In genomic region chr19:35166100-35167063, GRCh38 we compare ENCODE assay signal across 15 cellular contexts. TPM values are rescaled to one million over a fixed set of nuclear protein-coding genes. Genes with fewer than 3 reads are reported as not detected.
DNase-seq lines count a peak whose midpoint lies in the region; ATAC-seq, FAIRE-seq and TF ChIP-seq lines count a peak whose summit lies in the region.
"Had no signal": no experiment of that assay in that cellular context is flagged by ENCODE, and none has a peak within 500 bp of the region (broad histone marks: within the 10 kb centered on the region; RNA-seq: fewer than 3 reads in every experiment).

No MANE protein-coding gene starts in this region.

- H3K9ac ChIP-seq in OCI-LY3 (ENCODE audit: low read length) (no peak overlapping the region; the same call in 1 of the 2 replicates), K562 (ENCODE audit: insufficient read depth in 1 of 2, low read depth in 2 of 2, low read length in 2 of 2) (peak overlapping the region; percentile 58 to 59; a peak in 3 of 4 replicates)

- H3K4me3 ChIP-seq in OCI-LY3 (ENCODE audit: low read length) (peak overlapping the region; percentile 21; the same call in 1 of the 2 replicates), K562 (no peak overlapping the region), mucosa of descending colon (no peak overlapping the region)
- H3K4me3 ChIP-seq: transverse colon had no signal

- H2AFZ ChIP-seq in OCI-LY3 (ENCODE audit: low read depth, low read length) (no peak overlapping the region), K562 (ENCODE audit: low read depth, low read length) (peak overlapping the region; percentile 6; the same call in 1 of the 2 replicates)

- H4K20me1 ChIP-seq in OCI-LY3 (ENCODE audit: insufficient read depth, low read length), result no peaks in the 10 kb centered on the region
- H4K20me1 ChIP-seq in K562 (replicated peaks; ENCODE audit: control insufficient read depth, insufficient read depth, low read length), result no peaks in the 10 kb centered on the region

- H3K27ac ChIP-seq in OCI-LY3 (ENCODE audit: low read length) (peak overlapping the region; percentile 82), K562 (ENCODE audit: extremely low read depth, low read depth, low read length) (peak overlapping the region; percentile 77)
- H3K27ac ChIP-seq: 22Rv1 had no signal

- peaks cover 91% of the 10 kb centered on the region for H3K36me3 Mint-ChIP-seq in T-helper 2 cell treated with Interferon-gamma antibody and Interleukin-4, amounts not matched to agents 5 μg/mL and 100 μg/mL, for 36 hours (ENCODE audit: low read depth)
- peaks cover 59% of the 10 kb centered on the region for H3K36me3 Mint-ChIP-seq in nephron progenitor cell (ENCODE audit: low read depth)

- H3K79me2 ChIP-seq in OCI-LY3 (ENCODE audit: low read length) (no peaks in the 10 kb centered on the region), K562 (ENCODE audit: control insufficient read depth, insufficient read depth, low read length) (peaks cover 37% of the 10 kb centered on the region)

- H3K27me3 ChIP-seq in OCI-LY3 (ENCODE audit: low read depth, low read length) (no peaks in the 10 kb centered on the region), K562 (ENCODE audit: control insufficient read depth in 2 of 2, insufficient read depth in 2 of 2, low read length in 2 of 2) (no peaks in the 10 kb centered on the region; a peak in 1 of 5 replicates)
- H3K27me3 ChIP-seq: transverse colon had no signal

- H3K36me3 ChIP-seq in OCI-LY3 (replicated peaks; ENCODE audit: low read depth, low read length) (peaks cover 60% of the 10 kb centered on the region), K562 (ENCODE audit: control insufficient read depth, insufficient read depth, low read length) (peaks cover 96% of the 10 kb centered on the region), mucosa of descending colon (ENCODE audit: low read depth) (no peaks in the 10 kb centered on the region)

- no peak for DNase-seq in T-helper 2 cell treated with Interferon-gamma antibody and Interleukin-4, amounts not matched to agents 5 μg/mL and 100 μg/mL, for 36 hours (ENCODE audit: low spot score)
- DNase-seq in T-helper 2 cell, result no peak
- DNase-seq in K562 (ENCODE audit: extremely low read depth in 1 of 4, low spot score in 3 of 4), result peak; percentile 59 to 97 (median 76)
- no peak for DNase-seq in nephron progenitor cell
- DNase-seq in mucosa of descending colon, result no peak
- DNase-seq in dermis blood vessel endothelial cell, result no peak
- DNase-seq in iPS-NIHi11 (ENCODE audit: low spot score), result no peak
- DNase-seq: NCI-H1105 treated with DMSO at 0.1 percent for 48 hours, NCI-H510A treated with DMSO at 0.1 percent for 48 hours, SHP77, transverse colon had no signal

- H3K9me1 ChIP-seq in K562 (ENCODE audit: control insufficient read depth, insufficient read depth, low read length), result no peaks in the 10 kb centered on the region

- intact Hi-C loops in K562 (cut with micrococcal nuclease), result loop anchor here (5.0 kb wide), 2 partner anchors 41 to 81 kb away; partner anchors contain the start of gene LSR
- intact Hi-C loops in mucosa of descending colon (cut with DNase I, micrococcal nuclease), result no loop called here

- TF ChIP-seq CTCF in OCI-LY3 (IDR thresholded peaks at IDR 0.05; ENCODE audit: low read depth, low read length), result no peak
- TF ChIP-seq CTCF in K562 (IDR thresholded peaks at IDR 0.05 in 2 of 3, conservative IDR thresholded peaks at IDR 0.05 in 1 of 3; ENCODE audit: insufficient read depth in 2 of 3, low read depth in 1 of 3, low read length in 3 of 3), result no peak; a peak in 1 of 6 replicates
- no peak for TF ChIP-seq CTCF in nephron progenitor cell (IDR thresholded peaks at IDR 0.05)
- no peak for TF ChIP-seq CTCF in mucosa of descending colon (IDR thresholded peaks at IDR 0.05)

- H3K4me3 Mint-ChIP-seq in T-helper 2 cell treated with Interferon-gamma antibody and Interleukin-4, amounts not matched to agents 5 μg/mL and 100 μg/mL, for 36 hours, result peak overlapping the region; percentile 24
- H3K4me3 Mint-ChIP-seq in nephron progenitor cell, result no peak overlapping the region

- FAIRE-seq in K562 (lab: Jason Lieb, UNC), result peak; percentile 100

- TF ChIP-seq RAD21 in K562 (CRISPR knock-in tag; conservative IDR thresholded peaks at IDR 0.05 in 1 of 2, IDR thresholded peaks at IDR 0.05 in 1 of 2), result peak in 1 of 2 experiments; percentile 34; a peak in 3 of 4 replicates

- POLR2A ChIA-PET in K562 (lab: Yijun Ruan, JAX), result interaction anchor here (0.5 to 1.1 kb wide), 3 partner anchors 9 to 963 kb away, joined by 3 read pairs; no protein-coding TSS in a partner anchor

- peak overlapping the region; percentile 87 for H3K27ac Mint-ChIP-seq in T-helper 2 cell treated with Interferon-gamma antibody and Interleukin-4, amounts not matched to agents 5 μg/mL and 100 μg/mL, for 36 hours
- H3K27ac Mint-ChIP-seq in nephron progenitor cell, result peak overlapping the region; percentile 48

- peak; percentile 57; the same call in 1 of the 2 replicates for TF ChIP-seq EP300 in K562 (IDR thresholded peaks at IDR 0.05; ENCODE audit: low read length)

- H3K4me2 ChIP-seq in OCI-LY3 (ENCODE audit: low read length) (peak overlapping the region; percentile 48), K562 (ENCODE audit: insufficient read depth, low read length) (peak overlapping the region; percentile 64)

- WGBS in K562 (ENCODE audit: insufficient coverage, low coverage, missing lambda C conversion rate), result 7% methylated on average over 7 of the region's 7 CpGs

- no TSS peak for BruUV-seq in K562 (replicated peaks; lab: Mats Ljungman, UMichigan)

- H3K9me3 ChIP-seq in OCI-LY3 (ENCODE audit: insufficient read depth, low read length), result peaks cover 31% of the 10 kb centered on the region
- no peaks in the 10 kb centered on the region for H3K9me3 ChIP-seq in K562 (replicated peaks; ENCODE audit: control insufficient read depth, insufficient read depth, low read depth, low read length)
- peaks cover 14% of the 10 kb centered on the region for H3K9me3 ChIP-seq in mucosa of descending colon

- peaks cover 26% of the 10 kb centered on the region for H3K4me1 Mint-ChIP-seq in T-helper 2 cell treated with Interferon-gamma antibody and Interleukin-4, amounts not matched to agents 5 μg/mL and 100 μg/mL, for 36 hours (ENCODE audit: low read depth)
- no peaks in the 10 kb centered on the region for H3K4me1 Mint-ChIP-seq in nephron progenitor cell

- peaks cover 17% of the 10 kb centered on the region for H3K4me1 ChIP-seq in OCI-LY3 (ENCODE audit: low read length)
- peaks cover 55 to 65% of the 10 kb centered on the region in 2 experiments for H3K4me1 ChIP-seq in K562 (replicated peaks in 1 of 2; ENCODE audit: control insufficient read depth in 2 of 2, insufficient read depth in 2 of 2, low read length in 2 of 2)
- no peaks in the 10 kb centered on the region for H3K4me1 ChIP-seq in mucosa of descending colon (ENCODE audit: low read depth)
- H3K4me1 ChIP-seq: transverse colon had no signal

- peak; percentile 61 for TF ChIP-seq POLR2A in K562 (conservative IDR thresholded peaks at IDR 0.05)

- ATAC-seq in K562 (peak; percentile 87), mucosa of descending colon (no peak)

- H3K27me3 Mint-ChIP-seq in T-helper 2 cell treated with Interferon-gamma antibody and Interleukin-4, amounts not matched to agents 5 μg/mL and 100 μg/mL, for 36 hours (ENCODE audit: low read depth), result no peaks in the 10 kb centered on the region
- H3K27me3 Mint-ChIP-seq in nephron progenitor cell (ENCODE audit: low read depth, poor library complexity), result peaks cover 4% of the 10 kb centered on the region

- CTCF ChIA-PET in K562 (lab: Yijun Ruan, JAX; ENCODE audit: low intra/inter-chr PET ratio), result no interaction called here

- H3K9me3 Mint-ChIP-seq in T-helper 2 cell treated with Interferon-gamma antibody and Interleukin-4, amounts not matched to agents 5 μg/mL and 100 μg/mL, for 36 hours, result peaks cover 45% of the 10 kb centered on the region
- H3K9me3 Mint-ChIP-seq in nephron progenitor cell, result peaks cover 39% of the 10 kb centered on the region

- in situ Hi-C loops in K562 (cut with MboI), result no loop called here

RNA-seq across cellular contexts. Expression of gene FXYD5, which starts 11.8 kb away (rescaled TPM):
- 134 and 231 TPM in 2 replicates for total RNA-seq in K562 (2011; cell fraction: chromatin; rRNA removed; ENCODE audit: low replicate concordance)
- total RNA-seq in K562 (2011; cell fraction: nucleolus; rRNA removed), result 240 and 311 TPM in 2 replicates
- total RNA-seq in K562 (2011; cell fraction: nucleoplasm; rRNA removed), result 297 and 340 TPM in 2 replicates
- 174 and 300 TPM in 2 replicates for total RNA-seq in K562 (2014; rRNA removed)
- total RNA-seq in K562 (2014; rRNA removed; fragmentation: Illumina TruSeq; extraction: Trizol), result 122 and 147 TPM in 2 replicates
- total RNA-seq in K562 (2015; rRNA removed; fragmentation: Illumina TruSeq; extraction: Trizol), result 252 and 264 TPM in 2 replicates
- total RNA-seq in K562 (2021), result 250 and 256 TPM in 2 replicates
- polyA plus RNA-seq in K562 (2011; rRNA removed), result 104 and 125 TPM in 2 replicates
- polyA plus RNA-seq in K562 (2011; cell fraction: cytosol; rRNA removed), result 271 and 533 TPM in 2 replicates
- 105 and 188 TPM in 2 replicates for polyA plus RNA-seq in K562 (2011; cell fraction: nucleus; rRNA removed)
- polyA plus RNA-seq in K562 (2012), result 353 and 530 TPM in 2 replicates
- polyA plus RNA-seq in K562 (2014; fragmentation: Illumina TruSeq; extraction: Trizol), result 522 and 537 TPM in 2 replicates
- 100 to 1,000 TPM; 125 to 198 TPM for polyA plus RNA-seq in K562 (2014; fragmentation: Nextera tagmentation; extraction: Ambion mirVana)
- polyA plus RNA-seq in K562 (2014; rRNA removed), result 120 and 155 TPM in 2 replicates
- polyA minus RNA-seq in K562 (2011; rRNA and poly(A)+ RNA removed), result 93.8 and 163 TPM in 2 replicates
- 189 and 195 TPM in 2 replicates for polyA minus RNA-seq in K562 (2011; cell fraction: cytosol; rRNA and poly(A)+ RNA removed)
- polyA minus RNA-seq in K562 (2011; cell fraction: nucleus; rRNA and poly(A)+ RNA removed), result 55.6 and 58.4 TPM in 2 replicates
- total RNA-seq in mucosa of descending colon, result 10 to 100 TPM in 2 of 3 donors, 1 to 10 TPM in 1; 9.1 to 20.8 (median 17.9) TPM
- total RNA-seq in dermis blood vessel endothelial cell, result 17.2 and 19.3 TPM in 2 replicates

RNA-seq across cellular contexts. Expression of gene FXYD7, which starts 23.3 kb away (rescaled TPM):
- total RNA-seq in K562 (2011; cell fraction: chromatin; rRNA removed; ENCODE audit: low replicate concordance), result 0.39 and 0.76 TPM in 2 replicates
- not detected in 2 replicates for total RNA-seq in K562 (2011; cell fraction: nucleolus; rRNA removed)
- not detected in 2 replicates for total RNA-seq in K562 (2011; cell fraction: nucleoplasm; rRNA removed)
- not detected in 2 replicates for total RNA-seq in K562 (2014; rRNA removed)
- not detected in 2 replicates for total RNA-seq in K562 (2014; rRNA removed; fragmentation: Illumina TruSeq; extraction: Trizol)
- total RNA-seq in K562 (2015; rRNA removed; fragmentation: Illumina TruSeq; extraction: Trizol), result 0.26 and 0.36 TPM in 2 replicates
- total RNA-seq in K562 (2021), result 0.27 and 0.80 TPM in 2 replicates
- 0.18 and 0.26 TPM in 2 replicates for polyA plus RNA-seq in K562 (2011; rRNA removed)
- polyA plus RNA-seq in K562 (2011; cell fraction: cytosol; rRNA removed), result 0.24 and 0.51 TPM in 2 replicates
- 0.48 and 1.2 TPM in 2 replicates for polyA plus RNA-seq in K562 (2011; cell fraction: nucleus; rRNA removed)
- 1.4 and 1.5 TPM in 2 replicates for polyA plus RNA-seq in K562 (2012)
- polyA plus RNA-seq in K562 (2014; fragmentation: Illumina TruSeq; extraction: Trizol), result 0.28 TPM in 1 of 2 replicates, not detected in the other
- under 1 TPM; 0.10 to 0.13 TPM for polyA plus RNA-seq in K562 (2014; fragmentation: Nextera tagmentation; extraction: Ambion mirVana)
- polyA plus RNA-seq in K562 (2014; rRNA removed), result 0.32 and 0.46 TPM in 2 replicates
- not detected in 2 replicates for polyA minus RNA-seq in K562 (2011; rRNA and poly(A)+ RNA removed)
- polyA minus RNA-seq in K562 (2011; cell fraction: cytosol; rRNA and poly(A)+ RNA removed), result not detected in 2 replicates
- not detected in 2 replicates for polyA minus RNA-seq in K562 (2011; cell fraction: nucleus; rRNA and poly(A)+ RNA removed)
- 1 to 10 TPM in 1 of 3 donors, not detected in 2; 1.5 TPM for total RNA-seq in mucosa of descending colon
- not detected in 2 replicates for total RNA-seq in dermis blood vessel endothelial cell
- total RNA-seq: HT-29, transverse colon had no signal

RNA-seq across cellular contexts. Expression of gene FXYD1, which starts 27.8 kb away (rescaled TPM):
- 0.67 TPM in 1 of 2 replicates, not detected in the other for total RNA-seq in K562 (2011; cell fraction: chromatin; rRNA removed; ENCODE audit: low replicate concordance)
- total RNA-seq in K562 (2011; cell fraction: nucleolus; rRNA removed), result 0.50 TPM in 1 of 2 replicates, not detected in the other
- total RNA-seq in K562 (2011; cell fraction: nucleoplasm; rRNA removed), result not detected in 2 replicates
- total RNA-seq in K562 (2014; rRNA removed), result 2.3 and 2.4 TPM in 2 replicates
- total RNA-seq in K562 (2014; rRNA removed; fragmentation: Illumina TruSeq; extraction: Trizol), result not detected in 2 replicates
- 0.60 and 1.3 TPM in 2 replicates for total RNA-seq in K562 (2015; rRNA removed; fragmentation: Illumina TruSeq; extraction: Trizol)
- 1.7 and 2.7 TPM in 2 replicates for total RNA-seq in K562 (2021)
- polyA plus RNA-seq in K562 (2011; rRNA removed), result 0.40 and 0.66 TPM in 2 replicates
- 0.16 TPM in 1 of 2 replicates, not detected in the other for polyA plus RNA-seq in K562 (2011; cell fraction: cytosol; rRNA removed)
- 0.49 and 2.1 TPM in 2 replicates for polyA plus RNA-seq in K562 (2011; cell fraction: nucleus; rRNA removed)
- polyA plus RNA-seq in K562 (2012), result 2.1 and 4.4 TPM in 2 replicates
- polyA plus RNA-seq in K562 (2014; fragmentation: Illumina TruSeq; extraction: Trizol), result 0.71 and 2.1 TPM in 2 replicates
- not detected for polyA plus RNA-seq in K562 (2014; fragmentation: Nextera tagmentation; extraction: Ambion mirVana)
- 2.4 and 3.2 TPM in 2 replicates for polyA plus RNA-seq in K562 (2014; rRNA removed)
- polyA minus RNA-seq in K562 (2011; rRNA and poly(A)+ RNA removed), result not detected in 2 replicates
- not detected in 2 replicates for polyA minus RNA-seq in K562 (2011; cell fraction: cytosol; rRNA and poly(A)+ RNA removed)
- 0.67 TPM in 1 of 2 replicates, not detected in the other for polyA minus RNA-seq in K562 (2011; cell fraction: nucleus; rRNA and poly(A)+ RNA removed)
- 10 to 100 TPM; 13.3 to 71.0 (median 15.4) TPM for total RNA-seq in mucosa of descending colon
- not detected in 2 replicates for total RNA-seq in dermis blood vessel endothelial cell
- total RNA-seq: fibroblast of villous mesenchyme, HT-29 had no signal

RNA-seq across cellular contexts. Expression of gene LGI4, which starts 31.5 kb away (rescaled TPM):
- total RNA-seq in K562 (2011; cell fraction: chromatin; rRNA removed; ENCODE audit: low replicate concordance), result 1.9 TPM in 2 replicates
- total RNA-seq in K562 (2011; cell fraction: nucleolus; rRNA removed), result 0.67 and 0.92 TPM in 2 replicates
- 0.88 and 0.92 TPM in 2 replicates for total RNA-seq in K562 (2011; cell fraction: nucleoplasm; rRNA removed)
- 0.14 TPM in 1 of 2 replicates, not detected in the other for total RNA-seq in K562 (2014; rRNA removed)
- not detected in 2 replicates for total RNA-seq in K562 (2014; rRNA removed; fragmentation: Illumina TruSeq; extraction: Trizol)
- total RNA-seq in K562 (2015; rRNA removed; fragmentation: Illumina TruSeq; extraction: Trizol), result not detected in 2 replicates
- 0.24 TPM in 1 of 2 replicates, not detected in the other for total RNA-seq in K562 (2021)
- polyA plus RNA-seq in K562 (2011; rRNA removed), result 0.29 and 0.73 TPM in 2 replicates
- 0.16 and 0.37 TPM in 2 replicates for polyA plus RNA-seq in K562 (2011; cell fraction: cytosol; rRNA removed)
- 3.1 and 4.6 TPM in 2 replicates for polyA plus RNA-seq in K562 (2011; cell fraction: nucleus; rRNA removed)
- 0.35 and 1.6 TPM in 2 replicates for polyA plus RNA-seq in K562 (2012)
- 0.30 and 0.33 TPM in 2 replicates for polyA plus RNA-seq in K562 (2014; fragmentation: Illumina TruSeq; extraction: Trizol)
- not detected for polyA plus RNA-seq in K562 (2014; fragmentation: Nextera tagmentation; extraction: Ambion mirVana)
- 0.21 and 1.1 TPM in 2 replicates for polyA plus RNA-seq in K562 (2014; rRNA removed)
- not detected in 2 replicates for polyA minus RNA-seq in K562 (2011; rRNA and poly(A)+ RNA removed)
- polyA minus RNA-seq in K562 (2011; cell fraction: cytosol; rRNA and poly(A)+ RNA removed), result not detected in 2 replicates
- polyA minus RNA-seq in K562 (2011; cell fraction: nucleus; rRNA and poly(A)+ RNA removed), result 0.54 TPM in 1 of 2 replicates, not detected in the other
- total RNA-seq in mucosa of descending colon, result 10 to 100 TPM; 14.1 to 38.8 (median 31.1) TPM
- total RNA-seq in dermis blood vessel endothelial cell, result 0.34 TPM in 1 of 2 replicates, not detected in the other
- total RNA-seq: fibroblast of villous mesenchyme, HT-29 had no signal

RNA-seq across cellular contexts. Expression of gene FXYD3, which starts 50.8 kb away (rescaled TPM):
- total RNA-seq in K562 (2011; cell fraction: chromatin; rRNA removed; ENCODE audit: low replicate concordance), result not detected in 2 replicates
- total RNA-seq in K562 (2011; cell fraction: nucleolus; rRNA removed), result not detected in 2 replicates
- not detected in 2 replicates for total RNA-seq in K562 (2011; cell fraction: nucleoplasm; rRNA removed)
- not detected in 2 replicates for total RNA-seq in K562 (2014; rRNA removed)
- not detected in 2 replicates for total RNA-seq in K562 (2014; rRNA removed; fragmentation: Illumina TruSeq; extraction: Trizol)
- total RNA-seq in K562 (2015; rRNA removed; fragmentation: Illumina TruSeq; extraction: Trizol), result not detected in 2 replicates
- total RNA-seq in K562 (2021), result 0.24 and 0.60 TPM in 2 replicates
- polyA plus RNA-seq in K562 (2011; rRNA removed), result not detected in 2 replicates
- not detected in 2 replicates for polyA plus RNA-seq in K562 (2011; cell fraction: cytosol; rRNA removed)
- not detected in 2 replicates for polyA plus RNA-seq in K562 (2011; cell fraction: nucleus; rRNA removed)
- 0.16 TPM in 1 of 2 replicates, not detected in the other for polyA plus RNA-seq in K562 (2012)
- not detected in 2 replicates for polyA plus RNA-seq in K562 (2014; fragmentation: Illumina TruSeq; extraction: Trizol)
- not detected for polyA plus RNA-seq in K562 (2014; fragmentation: Nextera tagmentation; extraction: Ambion mirVana)
- not detected in 2 replicates for polyA plus RNA-seq in K562 (2014; rRNA removed)
- not detected in 2 replicates for polyA minus RNA-seq in K562 (2011; rRNA and poly(A)+ RNA removed)
- polyA minus RNA-seq in K562 (2011; cell fraction: cytosol; rRNA and poly(A)+ RNA removed), result not detected in 2 replicates
- not detected in 2 replicates for polyA minus RNA-seq in K562 (2011; cell fraction: nucleus; rRNA and poly(A)+ RNA removed)
- 1,000 to 10,000 TPM; 1,086 to 3,973 (median 3,185) TPM for total RNA-seq in mucosa of descending colon
- 0.68 TPM in 1 of 2 replicates, not detected in the other for total RNA-seq in dermis blood vessel endothelial cell
- total RNA-seq: fibroblast of villous mesenchyme had no signal

Comparison
In these comparisons a context has a peak if more than half of its experiments do, and no peak if none do; other contexts are left out.
1. DNase-seq: peak in K562 (4 of 4); none in T-helper 2 cell treated with Interferon-gamma antibody and Interleukin-4, amounts not matched to agents 5 μg/mL and 100 μg/mL, for 36 hours (single experiment), T-helper 2 cell (0 of 5), nephron progenitor cell (single experiment), mucosa of descending colon (0 of 3), dermis blood vessel endothelial cell (single experiment) and iPS-NIHi11 (single experiment).